In genomic region chr13:18961383-18962117, GRCh38 we compare ENCODE assay signal across 34 cellular contexts.
DNase-seq lines count a peak whose midpoint lies in the region; FAIRE-seq and TF ChIP-seq lines count a peak whose summit lies in the region.
"Had no signal": no experiment of that assay in that cellular context is flagged by ENCODE, and none has a peak within 500 bp of the region (broad histone marks: within the 10 kb centered on the region; RNA-seq: fewer than 3 reads in every experiment).

No MANE protein-coding gene starts in this region.

- CTCF ChIA-PET in CD8-positive, alpha-beta memory T cell (lab: Charles Lee): no interaction called here

- H3K4me1 Mint-ChIP-seq in CD8-positive, alpha-beta memory T cell: no peaks in the 10 kb centered on the region
- H3K4me1 Mint-ChIP-seq: B cell; CD14-positive monocyte; CD4-positive, CD25-positive, alpha-beta regulatory T cell had no signal

- H3K27me3 ChIP-seq in bronchial epithelial cell (ENCODE audit: control insufficient read depth, insufficient read depth, low read length) (no peaks in the 10 kb centered on the region), osteoblast (ENCODE audit: insufficient read depth, low read length) (no peaks in the 10 kb centered on the region), H7 (ENCODE audit: control insufficient read depth, insufficient read depth, low read length) (no peaks in the 10 kb centered on the region)
- H3K27me3 ChIP-seq in CD8-positive, alpha-beta memory T cell (ENCODE audit: insufficient read depth, low read length, poor library complexity, severe bottlenecking): no peaks in the 10 kb centered on the region
- H3K27me3 ChIP-seq: BE2C; BLaER1; BLaER1 treated with 17β-estradiol and CSF1 and Interleukin-3, amounts not matched to agents 10 nM and 100 nM had no signal

- H2AFZ ChIP-seq in osteoblast (ENCODE audit: low read length): no peak overlapping the region

- intact Hi-C loops in posterior vena cava (cut with DNase I): no loop called here

- H3K9me3 ChIP-seq in osteoblast (ENCODE audit: low read depth, low read length): peaks cover 3% of the 10 kb centered on the region
- H3K9me3 ChIP-seq in CD8-positive, alpha-beta memory T cell (ENCODE audit: low read length): no peaks in the 10 kb centered on the region
- H3K9me3 ChIP-seq: A549 had no signal

- peak; percentile 77 for FAIRE-seq in bronchial epithelial cell (lab: Jason Lieb, UNC)
- FAIRE-seq: A204.1, A549, D721Med had no signal

- POLR2A ChIA-PET in CD8-positive, alpha-beta memory T cell (lab: Charles Lee): no interaction called here

- H3K36me3 ChIP-seq in bronchial epithelial cell (ENCODE audit: control insufficient read depth, insufficient read depth, low read length): no peaks in the 10 kb centered on the region
- no peaks in the 10 kb centered on the region for H3K36me3 ChIP-seq in osteoblast (ENCODE audit: insufficient read depth, low read length)
- H3K36me3 ChIP-seq in H7 (replicated peaks; ENCODE audit: control insufficient read depth, insufficient read depth, low read length): no peaks in the 10 kb centered on the region
- no peaks in the 10 kb centered on the region for H3K36me3 ChIP-seq in CD8-positive, alpha-beta memory T cell (ENCODE audit: insufficient read depth, low read length)
- H3K36me3 ChIP-seq: BE2C; BLaER1; BLaER1 treated with 17β-estradiol and CSF1 and Interleukin-3, amounts not matched to agents 10 nM and 100 nM had no signal

- H3K4me3 ChIP-seq in bronchial epithelial cell (ENCODE audit: low read depth, low read length) (no peak overlapping the region), osteoblast (ENCODE audit: insufficient read depth, low read length) (no peak overlapping the region), H7 (ENCODE audit: insufficient read depth, low read depth, low read length) (no peak overlapping the region)
- H3K4me3 ChIP-seq in CD8-positive, alpha-beta memory T cell (ENCODE audit: low read length): no peak overlapping the region
- H3K4me3 ChIP-seq: A549; BLaER1; BLaER1 treated with 17β-estradiol and CSF1 and Interleukin-3, amounts not matched to agents 10 nM and 100 nM had no signal

- no peaks in the 10 kb centered on the region for H3K36me3 Mint-ChIP-seq in CD8-positive, alpha-beta memory T cell
- H3K36me3 Mint-ChIP-seq: CD14-positive monocyte; CD4-positive, CD25-positive, alpha-beta regulatory T cell; CD8-positive, alpha-beta T cell had no signal

- H3K9me3 Mint-ChIP-seq in CD8-positive, alpha-beta memory T cell: peaks cover 0 to 14% (median 7%) of the 10 kb centered on the region in 5 donors

- H4K20me1 ChIP-seq in osteoblast (ENCODE audit: insufficient read depth, low read length): no peaks in the 10 kb centered on the region
- H4K20me1 ChIP-seq: BLaER1; BLaER1 treated with 17β-estradiol and CSF1 and Interleukin-3, amounts not matched to agents 10 nM and 100 nM had no signal

- H3K4me1 ChIP-seq in osteoblast (ENCODE audit: insufficient read depth, low read length): no peaks in the 10 kb centered on the region
- no peaks in the 10 kb centered on the region for H3K4me1 ChIP-seq in CD8-positive, alpha-beta memory T cell (ENCODE audit: insufficient read depth, low read length)
- H3K4me1 ChIP-seq: A549; BE2C; BLaER1; BLaER1 treated with 17β-estradiol and CSF1 and Interleukin-3, amounts not matched to agents 10 nM and 100 nM; Caco-2 had no signal

- no peak overlapping the region for H3K4me3 Mint-ChIP-seq in CD8-positive, alpha-beta memory T cell
- H3K4me3 Mint-ChIP-seq: B cell; CD14-positive monocyte; CD4-positive, alpha-beta memory T cell; CD4-positive, alpha-beta T cell; CD4-positive, CD25-positive, alpha-beta regulatory T cell; CD8-positive, alpha-beta T cell had no signal

- no peaks in the 10 kb centered on the region for H3K79me2 ChIP-seq in osteoblast (ENCODE audit: insufficient read depth, low read length)

- no peak for DNase-seq in bronchial epithelial cell (ENCODE audit: low read depth)
- peak; percentile 61 for DNase-seq in osteoblast (ENCODE audit: insufficient read length, low spot score, missing footprints)
- peak; percentile 67 for DNase-seq in posterior vena cava (ENCODE audit: low spot score)
- no peak for DNase-seq in H7
- DNase-seq in GM20000 (ENCODE audit: low spot score): no peak
- no peak for DNase-seq in CD8-positive, alpha-beta memory T cell
- DNase-seq: 8988T; ACHN; AML-193; BE2C; C1 segment of cervical spinal cord; Calu3; CD4-positive, alpha-beta memory T cell; CD4-positive, alpha-beta T cell; CD4-positive, CD25-positive, alpha-beta regulatory T cell; CD8-positive, alpha-beta T cell; COR-L47; DMS 273 treated with DMSO at 0.1 percent for 48 hours; DMS153; DMS53; DMS79; DMS79 treated with DMSO at 0.1 percent for 48 hours; DND-41; EL had no signal

- no peak overlapping the region for H3K4me2 ChIP-seq in osteoblast (ENCODE audit: insufficient read depth, low read length)
- H3K4me2 ChIP-seq: A549; BLaER1; BLaER1 treated with 17β-estradiol and CSF1 and Interleukin-3, amounts not matched to agents 10 nM and 100 nM had no signal

- H3K27ac ChIP-seq in osteoblast (ENCODE audit: low read depth, low read length): no peak overlapping the region
- no peak overlapping the region for H3K27ac ChIP-seq in CD8-positive, alpha-beta memory T cell (ENCODE audit: low read depth, low read length)
- H3K27ac ChIP-seq: 22Rv1; A549; BLaER1; BLaER1 treated with 17β-estradiol and CSF1 and Interleukin-3, amounts not matched to agents 10 nM and 100 nM; C4-2B had no signal

- no peaks in the 10 kb centered on the region for H3K27me3 Mint-ChIP-seq in CD8-positive, alpha-beta memory T cell
- H3K27me3 Mint-ChIP-seq: B cell; CD4-positive, alpha-beta T cell; CD4-positive, CD25-positive, alpha-beta regulatory T cell had no signal

- no peak for TF ChIP-seq CTCF in bronchial epithelial cell (IDR thresholded peaks at IDR 0.05; ENCODE audit: insufficient read depth, low read length, severe bottlenecking)
- TF ChIP-seq CTCF in osteoblast (IDR thresholded peaks at IDR 0.05; ENCODE audit: extremely low read depth, low read depth, low read length): no peak
- TF ChIP-seq CTCF in GM20000 (IDR thresholded peaks at IDR 0.05; ENCODE audit: extremely low read depth, missing control alignments): no peak

- peak overlapping the region in 1 of 8 donors; percentile 38 for H3K27ac Mint-ChIP-seq in CD8-positive, alpha-beta memory T cell
- H3K27ac Mint-ChIP-seq: B cell; CD14-positive monocyte; CD4-positive, alpha-beta memory T cell; CD4-positive, alpha-beta T cell; CD4-positive, CD25-positive, alpha-beta regulatory T cell; CD8-positive, alpha-beta T cell had no signal

Comparison
In these comparisons a context has a peak if more than half of its experiments do, and no peak if none do; other contexts are left out.
1. DNase-seq: peak in osteoblast (single experiment) and posterior vena cava (single experiment); none in bronchial epithelial cell (single experiment), H7 (single experiment), GM20000 (single experiment) and CD8-positive, alpha-beta memory T cell (0 of 5).